33 cellular contexts compared by ENCODE assay signal in genomic region chr12:78321696-78322095, GRCh38.
"Had no signal": no experiment of that assay in that cellular context is flagged by ENCODE, and none has a peak within 500 bp of the region (broad histone marks: within the 10 kb centered on the region; RNA-seq: fewer than 3 reads in every experiment).

No MANE protein-coding gene starts in this region.

- H3K4me3 ChIP-seq: MG63 had no signal

- H3K9me3 ChIP-seq: MG63 had no signal

- DNase-seq: Karpas-422, Kasumi-1, MG63, MV-4-11, NCI-H1048, NCI-H1092, NCI-H1105, NCI-H1105 treated with DMSO at 0.1 percent for 48 hours, NCI-H1417, NCI-H1417 treated with DMSO at 0.1 percent for 48 hours, NCI-H1436, NCI-H1436 treated with DMSO at 0.1 percent for 48 hours, NCI-H146, NCI-H1694, NCI-H1694 treated with DMSO at 0.1 percent for 48 hours, NCI-H187, NCI-H187 treated with DMSO at 0.1 percent for 48 hours, NCI-H1930, NCI-H2029, NCI-H2029 treated with DMSO at 0.1 percent for 48 hours, NCI-H2081, NCI-H2081 treated with DMSO at 0.1 percent for 48 hours, NCI-H2107, NCI-H2171, NCI-H2171 treated with DMSO at 0.1 percent for 48 hours, NCI-H2227 treated with DMSO at 0.1 percent for 48 hours, NCI-H226, NCI-H345, NCI-H446, NCI-H446 treated with DMSO at 0.1 percent for 48 hours, NCI-H510A, NCI-H510A treated with DMSO at 0.1 percent for 48 hours, NCI-H524 had no signal

- H3K27me3 ChIP-seq: MG63 had no signal

- H3K36me3 ChIP-seq: MG63 had no signal
